Comparison of ENCODE assay signal across 17 cellular contexts in the genomic region with DNA sequence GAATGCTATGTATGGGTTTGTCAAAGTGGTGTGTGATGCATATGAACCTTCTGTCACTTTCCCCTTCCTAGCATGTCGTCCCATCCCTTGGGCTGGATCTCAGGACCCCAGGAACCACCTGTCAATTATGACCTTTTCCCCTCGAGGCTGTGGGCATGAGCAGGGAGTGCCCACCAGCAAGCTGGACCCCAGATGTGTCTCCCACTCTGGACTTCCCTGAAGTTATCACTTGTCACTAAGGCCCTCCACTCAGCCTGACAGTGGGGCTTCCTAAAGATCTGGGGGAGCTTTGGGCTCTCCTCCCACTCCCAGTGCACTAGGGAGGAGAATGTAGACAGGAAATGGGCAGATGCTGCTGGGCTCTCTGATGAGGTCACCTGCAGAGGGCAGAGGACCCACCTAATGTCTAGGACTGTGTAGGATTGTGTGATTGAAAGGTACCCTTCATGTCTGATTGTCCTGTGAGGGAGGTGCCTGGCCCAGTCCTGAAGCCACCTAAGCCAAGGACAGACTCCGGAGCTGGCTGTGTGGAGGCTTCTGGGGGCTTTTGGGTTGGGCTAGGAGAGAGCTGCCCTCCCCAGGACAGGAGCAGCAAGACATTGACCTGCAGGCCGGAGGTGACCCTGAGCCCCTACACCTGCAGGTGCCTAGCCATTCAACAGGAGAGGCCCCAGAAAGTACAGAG. TPM values are rescaled to one million over a fixed set of nuclear protein-coding genes. Genes with fewer than 3 reads are reported as not detected.
DNase-seq lines count a peak whose midpoint lies in the region; ATAC-seq and TF ChIP-seq lines count a peak whose summit lies in the region.
"Had no signal": no experiment of that assay in that cellular context is flagged by ENCODE, and none has a peak within 500 bp of the region (broad histone marks: within the 10 kb centered on the region; RNA-seq: fewer than 3 reads in every experiment).

No MANE protein-coding gene starts in this region.

- no peak for DNase-seq in CD4-positive, CD25-positive, alpha-beta regulatory T cell
- DNase-seq in activated CD8-positive, alpha-beta memory T cell treated with anti-CD3 and anti-CD28 coated beads, Interleukin-2, amount 50 U/mL, for 48 hours: peak; percentile 68
- DNase-seq in memory B cell (ENCODE audit: low spot score in 2 of 2): no peak
- DNase-seq in DMS153 (lab: John Stamatoyannopoulos, UW): no peak
- DNase-seq: AML-193, kidney, mucosa of descending colon, NCI-H2081, NCI-H748 treated with DMSO at 0.1 percent for 48 hours had no signal

- H3K4me1 Mint-ChIP-seq in CD4-positive, CD25-positive, alpha-beta regulatory T cell: peaks cover 6 to 17% (median 12%) of the 10 kb centered on the region in 4 donors
- H3K4me1 Mint-ChIP-seq in memory B cell: peaks cover 17% of the 10 kb centered on the region

- peak overlapping the region; percentile 81 to 91 (median 85) for H3K27ac Mint-ChIP-seq in CD4-positive, CD25-positive, alpha-beta regulatory T cell
- H3K27ac Mint-ChIP-seq in memory B cell: peak overlapping the region; percentile 96

- no peaks in the 10 kb centered on the region for H3K27me3 ChIP-seq in CD4-positive, CD25-positive, alpha-beta regulatory T cell (ENCODE audit: control insufficient read depth, insufficient read depth, low read length)

- peak; percentile 18 for TF ChIP-seq POLR2A in GM18526 (IDR thresholded peaks at IDR 0.05; ENCODE audit: extremely low read depth, insufficient read length)

- H3K4me3 Mint-ChIP-seq in CD4-positive, CD25-positive, alpha-beta regulatory T cell: peak overlapping the region in 1 of 4 donors; percentile 8
- peak overlapping the region; percentile 29 for H3K4me3 Mint-ChIP-seq in memory B cell

- peaks cover under 1% of the 10 kb centered on the region for H3K27me3 Mint-ChIP-seq in CD4-positive, CD25-positive, alpha-beta regulatory T cell
- H3K27me3 Mint-ChIP-seq in memory B cell: no peaks in the 10 kb centered on the region

- no peaks in the 10 kb centered on the region for H3K9me3 Mint-ChIP-seq in CD4-positive, CD25-positive, alpha-beta regulatory T cell
- H3K9me3 Mint-ChIP-seq in memory B cell: no peaks in the 10 kb centered on the region

- H3K4me3 ChIP-seq in CD4-positive, CD25-positive, alpha-beta regulatory T cell (ENCODE audit: low read depth, low read length): no peak overlapping the region
- H3K4me3 ChIP-seq: cardiac muscle cell, mucosa of descending colon had no signal

- H3K27ac ChIP-seq in CD4-positive, CD25-positive, alpha-beta regulatory T cell (ENCODE audit: insufficient read depth, low read length, poor library complexity, severe bottlenecking): peak overlapping the region; percentile 78
- H3K27ac ChIP-seq: cardiac muscle cell had no signal

- ATAC-seq in CD4-positive, CD25-positive, alpha-beta regulatory T cell (ENCODE audit: low read depth in 2 of 2): peak in 1 of 2 donors; percentile 8
- ATAC-seq in memory B cell (ENCODE audit: low read depth) (no peak), GM19324 (IDR thresholded peaks at IDR 0.05; ENCODE audit: low FRiP score, unreplicated experiment) (no peak), HG03280 (IDR thresholded peaks at IDR 0.05; ENCODE audit: unreplicated experiment) (no peak), GM21717 (IDR thresholded peaks at IDR 0.05; ENCODE audit: unreplicated experiment) (no peak)

- peaks cover 6% of the 10 kb centered on the region for H3K36me3 ChIP-seq in CD4-positive, CD25-positive, alpha-beta regulatory T cell (ENCODE audit: control insufficient read depth, insufficient read depth, low read length)
- H3K36me3 ChIP-seq: cardiac muscle cell had no signal

- no peaks in the 10 kb centered on the region for H3K9me3 ChIP-seq in CD4-positive, CD25-positive, alpha-beta regulatory T cell (ENCODE audit: control insufficient read depth in 2 of 2, low read length in 2 of 2)
- H3K9me3 ChIP-seq: mucosa of descending colon had no signal

- peaks cover 1% of the 10 kb centered on the region for H3K36me3 Mint-ChIP-seq in CD4-positive, CD25-positive, alpha-beta regulatory T cell
- H3K36me3 Mint-ChIP-seq in memory B cell: peaks cover 3% of the 10 kb centered on the region

- peaks cover 13% of the 10 kb centered on the region for H3K4me1 ChIP-seq in CD4-positive, CD25-positive, alpha-beta regulatory T cell (ENCODE audit: control insufficient read depth, insufficient read depth, low read length, poor library complexity, severe bottlenecking)

RNA-seq across cellular contexts. Expression of gene MYO1G, which starts 18.7 kb away (rescaled TPM):
- total RNA-seq in CD4-positive, CD25-positive, alpha-beta regulatory T cell: 427 TPM
- polyA plus RNA-seq in CD4-positive, CD25-positive, alpha-beta regulatory T cell: 100 to 1,000 TPM; 132 to 229 (median 160) TPM
- total RNA-seq: glomerular endothelial cell, H4, RPMI7951 had no signal

RNA-seq across cellular contexts. Expression of gene CCM2, which starts 39.9 kb away (rescaled TPM):
- total RNA-seq in CD4-positive, CD25-positive, alpha-beta regulatory T cell: 190 TPM
- polyA plus RNA-seq in CD4-positive, CD25-positive, alpha-beta regulatory T cell: 100 to 1,000 TPM; 139 to 163 (median 156) TPM
